In the genomic region with DNA sequence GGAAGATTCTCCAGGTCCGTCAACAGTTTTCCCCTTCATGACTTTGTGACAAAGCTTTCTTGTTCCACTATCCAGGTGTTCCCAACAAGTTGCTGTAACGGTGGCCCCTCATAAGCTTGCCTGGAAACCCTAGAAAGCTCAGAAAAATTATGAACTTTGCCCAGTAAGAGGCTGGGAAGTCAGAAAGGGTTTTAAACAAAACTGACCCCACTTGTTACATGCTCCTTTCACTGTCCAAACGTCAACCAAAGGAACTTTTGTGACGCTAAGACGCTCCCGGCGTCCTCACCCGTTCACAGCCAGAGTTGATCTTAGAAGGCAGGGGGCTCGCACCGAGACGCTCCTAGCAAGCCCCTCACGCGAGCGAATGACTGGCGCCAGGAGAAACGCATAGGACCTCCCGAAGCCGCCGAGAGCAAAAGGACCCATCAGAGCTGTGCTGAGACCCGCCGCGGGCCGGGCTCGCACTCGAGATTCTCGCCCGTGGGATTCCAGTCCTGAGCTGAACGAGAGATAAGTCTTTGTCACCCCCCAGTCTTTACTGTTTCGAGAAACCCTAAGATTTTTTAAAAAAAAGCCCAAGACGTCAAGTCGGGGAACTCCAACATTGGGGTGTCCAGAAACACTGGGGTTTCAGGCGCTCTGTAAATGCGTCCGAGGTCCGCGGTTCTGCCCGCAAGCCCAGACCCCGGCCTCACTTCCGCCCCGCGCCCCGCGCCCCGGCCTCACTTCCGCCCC, we compare ENCODE assay signal across 1 cellular context.
TF ChIP-seq lines count a peak whose summit lies in the region.

No MANE protein-coding gene starts in this region.

TF ChIP-seq in GM23338, 12 proteins besides CTCF, POLR2A, EP300 and RAD21 (continued from another document):
- TF ChIP-seq, protein P1, sequence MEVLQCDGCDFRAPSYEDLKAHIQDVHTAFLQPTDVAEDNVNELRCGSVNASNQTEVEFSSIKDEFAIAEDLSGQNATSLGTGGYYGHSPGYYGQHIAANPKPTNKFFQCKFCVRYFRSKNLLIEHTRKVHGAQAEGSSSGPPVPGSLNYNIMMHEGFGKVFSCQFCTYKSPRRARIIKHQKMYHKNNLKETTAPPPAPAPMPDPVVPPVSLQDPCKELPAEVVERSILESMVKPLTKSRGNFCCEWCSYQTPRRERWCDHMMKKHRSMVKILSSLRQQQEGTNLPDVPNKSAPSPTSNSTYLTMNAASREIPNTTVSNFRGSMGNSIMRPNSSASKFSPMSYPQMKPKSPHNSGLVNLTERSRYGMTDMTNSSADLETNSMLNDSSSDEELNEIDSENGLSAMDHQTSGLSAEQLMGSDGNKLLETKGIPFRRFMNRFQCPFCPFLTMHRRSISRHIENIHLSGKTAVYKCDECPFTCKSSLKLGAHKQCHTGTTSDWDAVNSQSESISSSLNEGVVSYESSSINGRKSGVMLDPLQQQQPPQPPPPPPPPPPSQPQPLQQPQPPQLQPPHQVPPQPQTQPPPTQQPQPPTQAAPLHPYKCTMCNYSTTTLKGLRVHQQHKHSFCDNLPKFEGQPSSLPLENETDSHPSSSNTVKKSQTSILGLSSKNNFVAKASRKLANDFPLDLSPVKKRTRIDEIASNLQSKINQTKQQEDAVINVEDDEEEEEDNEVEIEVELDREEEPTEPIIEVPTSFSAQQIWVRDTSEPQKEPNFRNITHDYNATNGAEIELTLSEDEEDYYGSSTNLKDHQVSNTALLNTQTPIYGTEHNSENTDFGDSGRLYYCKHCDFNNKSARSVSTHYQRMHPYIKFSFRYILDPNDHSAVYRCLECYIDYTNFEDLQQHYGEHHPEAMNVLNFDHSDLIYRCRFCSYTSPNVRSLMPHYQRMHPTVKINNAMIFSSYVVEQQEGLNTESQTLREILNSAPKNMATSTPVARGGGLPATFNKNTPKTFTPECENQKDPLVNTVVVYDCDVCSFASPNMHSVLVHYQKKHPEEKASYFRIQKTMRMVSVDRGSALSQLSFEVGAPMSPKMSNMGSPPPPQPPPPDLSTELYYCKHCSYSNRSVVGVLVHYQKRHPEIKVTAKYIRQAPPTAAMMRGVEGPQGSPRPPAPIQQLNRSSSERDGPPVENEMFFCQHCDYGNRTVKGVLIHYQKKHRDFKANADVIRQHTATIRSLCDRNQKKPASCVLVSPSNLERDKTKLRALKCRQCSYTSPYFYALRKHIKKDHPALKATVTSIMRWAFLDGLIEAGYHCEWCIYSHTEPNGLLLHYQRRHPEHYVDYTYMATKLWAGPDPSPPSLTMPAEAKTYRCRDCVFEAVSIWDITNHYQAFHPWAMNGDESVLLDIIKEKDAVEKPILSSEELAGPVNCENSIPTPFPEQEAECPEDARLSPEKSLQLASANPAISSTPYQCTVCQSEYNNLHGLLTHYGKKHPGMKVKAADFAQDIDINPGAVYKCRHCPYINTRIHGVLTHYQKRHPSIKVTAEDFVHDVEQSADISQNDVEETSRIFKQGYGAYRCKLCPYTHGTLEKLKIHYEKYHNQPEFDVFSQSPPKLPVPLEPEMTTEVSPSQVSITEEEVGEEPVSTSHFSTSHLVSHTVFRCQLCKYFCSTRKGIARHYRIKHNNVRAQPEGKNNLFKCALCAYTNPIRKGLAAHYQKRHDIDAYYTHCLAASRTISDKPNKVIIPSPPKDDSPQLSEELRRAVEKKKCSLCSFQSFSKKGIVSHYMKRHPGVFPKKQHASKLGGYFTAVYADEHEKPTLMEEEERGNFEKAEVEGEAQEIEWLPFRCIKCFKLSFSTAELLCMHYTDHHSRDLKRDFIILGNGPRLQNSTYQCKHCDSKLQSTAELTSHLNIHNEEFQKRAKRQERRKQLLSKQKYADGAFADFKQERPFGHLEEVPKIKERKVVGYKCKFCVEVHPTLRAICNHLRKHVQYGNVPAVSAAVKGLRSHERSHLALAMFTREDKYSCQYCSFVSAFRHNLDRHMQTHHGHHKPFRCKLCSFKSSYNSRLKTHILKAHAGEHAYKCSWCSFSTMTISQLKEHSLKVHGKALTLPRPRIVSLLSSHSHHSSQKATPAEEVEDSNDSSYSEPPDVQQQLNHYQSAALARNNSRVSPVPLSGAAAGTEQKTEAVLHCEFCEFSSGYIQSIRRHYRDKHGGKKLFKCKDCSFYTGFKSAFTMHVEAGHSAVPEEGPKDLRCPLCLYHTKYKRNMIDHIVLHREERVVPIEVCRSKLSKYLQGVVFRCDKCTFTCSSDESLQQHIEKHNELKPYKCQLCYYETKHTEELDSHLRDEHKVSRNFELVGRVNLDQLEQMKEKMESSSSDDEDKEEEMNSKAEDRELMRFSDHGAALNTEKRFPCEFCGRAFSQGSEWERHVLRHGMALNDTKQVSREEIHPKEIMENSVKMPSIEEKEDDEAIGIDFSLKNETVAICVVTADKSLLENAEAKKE (CRISPR knock-in tag; IDR thresholded peaks at IDR 0.05): no peak
- TF ChIP-seq ZNF114 (CRISPR knock-in tag; IDR thresholded peaks at IDR 0.05): no peak
TF ChIP-seq in GM23338: peak in this region for 0.
